Comparison of ENCODE assay signal across 1 cellular context in the genomic region with DNA sequence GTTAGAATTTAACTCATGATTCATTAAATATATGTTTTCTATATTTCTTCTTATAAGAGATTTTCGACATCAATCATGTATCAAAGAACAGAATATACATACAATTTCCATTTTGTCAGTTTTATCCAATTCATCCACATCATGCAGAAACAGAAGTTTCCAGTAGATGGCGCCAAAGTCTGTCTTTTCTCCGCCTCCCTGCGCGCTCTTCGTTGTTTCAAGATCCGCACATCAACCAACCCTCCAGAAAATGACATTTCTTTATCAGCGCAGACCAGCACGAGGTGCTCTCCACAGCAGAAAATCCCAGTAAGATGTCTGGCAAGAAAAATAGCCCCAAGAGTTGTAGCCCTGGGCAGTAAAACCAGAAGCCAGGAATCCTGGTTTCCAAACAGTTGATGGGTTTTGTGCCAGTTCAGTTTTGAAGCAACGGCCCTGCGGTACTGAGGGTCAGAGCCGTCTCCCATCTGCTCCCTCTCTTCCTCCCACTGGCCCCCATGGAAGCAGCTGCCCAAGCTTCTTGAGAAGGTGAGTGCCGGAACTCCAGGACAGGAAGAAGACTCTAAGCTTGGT.
A peak's percentile ranks its signal among the peaks of the same experiment; 100 is the strongest.
TF ChIP-seq lines count a peak whose summit lies in the region.

No MANE protein-coding gene starts in this region.

TF ChIP-seq in K562, 482 proteins besides CTCF, POLR2A, EP300 and RAD21 (continued from another document):
- TF ChIP-seq MGA (IDR thresholded peaks at IDR 0.05) (peak; percentile 57; the same call in 1 of the 2 replicates), STAG1 (CRISPR knock-in tag; IDR thresholded peaks at IDR 0.05; ENCODE audit: borderline replicate concordance) (peak; percentile 83; the same call in 1 of the 2 replicates), KLF1 (tag; IDR thresholded peaks at IDR 0.05) (no peak), HCFC1 (IDR thresholded peaks at IDR 0.05; ENCODE audit: low read depth, low read length) (peak; percentile 33; the same call in 1 of the 2 replicates), CHD2 (IDR thresholded peaks at IDR 0.05; ENCODE audit: low read depth, low read length) (no peak), DEAF1 (CRISPR knock-in tag; IDR thresholded peaks at IDR 0.05) (peak; percentile 94), FOSL1 (tag; conservative IDR thresholded peaks at IDR 0.05) (no peak), HDAC2 (IDR thresholded peaks at IDR 0.05) (no peak), ZBTB11 (CRISPR knock-in tag; IDR thresholded peaks at IDR 0.05) (no peak)
